In genomic region chr19:44799627-44800257, GRCh38 we compare ENCODE assay signal across 1 cellular context.
TF ChIP-seq lines count a peak whose summit lies in the region.

No MANE protein-coding gene starts in this region.

TF ChIP-seq in HCT116, 20 proteins besides CTCF, POLR2A, EP300 and RAD21 (continued from another document):
- TF ChIP-seq ZBTB33 (IDR thresholded peaks at IDR 0.05; ENCODE audit: extremely low read depth, insufficient replicate concordance, low read length), result no peak
- TF ChIP-seq YY1 (IDR thresholded peaks at IDR 0.05; ENCODE audit: extremely low read depth, insufficient replicate concordance, low read depth, low read length), result no peak
- TF ChIP-seq CEBPB (IDR thresholded peaks at IDR 0.05; ENCODE audit: low read depth), result no peak
- no peak for TF ChIP-seq JUND (IDR thresholded peaks at IDR 0.05)
- TF ChIP-seq MAX (IDR thresholded peaks at IDR 0.05), result no peak
- no peak for TF ChIP-seq POLR2AphosphoS5 (IDR thresholded peaks at IDR 0.05; ENCODE audit: low read depth, low read length)
- no peak for TF ChIP-seq REST (IDR thresholded peaks at IDR 0.05; ENCODE audit: low read depth)
- TF ChIP-seq EGR1 (IDR thresholded peaks at IDR 0.05; ENCODE audit: low read depth), result no peak
- TF ChIP-seq SP1 (IDR thresholded peaks at IDR 0.05; ENCODE audit: low read depth), result no peak
- no peak for TF ChIP-seq ZNF274 (IDR thresholded peaks at IDR 0.05; ENCODE audit: low read depth, low read length)
- TF ChIP-seq ATF3 (IDR thresholded peaks at IDR 0.05), result no peak
